Comparison of ENCODE assay signal across 16 cellular contexts in genomic region chr1:12521096-12521495, GRCh38.
"Had no signal": no experiment of that assay in that cellular context is flagged by ENCODE, and none has a peak within 500 bp of the region (broad histone marks: within the 10 kb centered on the region; RNA-seq: fewer than 3 reads in every experiment).

No MANE protein-coding gene starts in this region.

- H3K4me3 Mint-ChIP-seq: activated B cell treated with CpG ODN at 0.5 μM for 24 hours; activated CD4-positive, alpha-beta T cell treated with anti-CD3 and anti-CD28 coated beads, Interleukin-2, amount 10 ng/mL, durations not matched to agents 7 days and 5 days; natural killer cell treated with Interleukin-12 subunit alpha and Interleukin-12 subunit beta and Interleukin-15 and Interleukin-18, amount 100 ng/mL, for 72 hours; T-helper 17 cell had no signal

- H3K4me1 Mint-ChIP-seq: activated B cell treated with CpG ODN at 0.5 μM for 24 hours had no signal

- DNase-seq: activated B cell treated with CpG ODN at 0.5 μM for 24 hours; activated CD4-positive, alpha-beta T cell treated with anti-CD3 and anti-CD28 coated beads, Interleukin-2, amount 10 ng/mL, durations not matched to agents 7 days and 5 days; activated naive CD4-positive, alpha-beta T cell treated with anti-CD3 and anti-CD28 coated beads, Interleukin-2, amount 50 U/mL, for 16 hours; activated T-cell treated with anti-CD3 and anti-CD28 coated beads for 4 hours; aorta; dorsolateral prefrontal cortex; foreskin fibroblast; mammary epithelial cell; psoas muscle; stimulated activated CD4-positive, alpha-beta T cell treated with anti-CD3 and anti-CD28 coated beads, Interleukin-2, amount 100 ng/mL, for 24 hours; stimulated activated naive CD4-positive, alpha-beta T cell treated with Interleukin-2 at 50 U/mL for 16 hours; T-helper 17 cell; testis had no signal

- H3K27ac Mint-ChIP-seq: activated B cell treated with CpG ODN at 0.5 μM for 24 hours; activated CD4-positive, alpha-beta T cell treated with anti-CD3 and anti-CD28 coated beads, Interleukin-2, amount 10 ng/mL, durations not matched to agents 7 days and 5 days; T-helper 17 cell had no signal

- ATAC-seq: esophagus mucosa; natural killer cell treated with Interleukin-12 subunit alpha and Interleukin-12 subunit beta and Interleukin-15 and Interleukin-18, amount 100 ng/mL, for 72 hours; psoas muscle; right lobe of liver; T-helper 17 cell had no signal

- H3K36me3 Mint-ChIP-seq: natural killer cell treated with Interleukin-12 subunit alpha and Interleukin-12 subunit beta and Interleukin-15 and Interleukin-18, amount 100 ng/mL, for 72 hours had no signal

- H3K27me3 Mint-ChIP-seq: activated B cell treated with CpG ODN at 0.5 μM for 24 hours; activated CD4-positive, alpha-beta T cell treated with anti-CD3 and anti-CD28 coated beads, Interleukin-2, amount 10 ng/mL, durations not matched to agents 7 days and 5 days; natural killer cell treated with Interleukin-12 subunit alpha and Interleukin-12 subunit beta and Interleukin-15 and Interleukin-18, amount 100 ng/mL, for 72 hours; T-helper 17 cell had no signal

- H3K9me3 Mint-ChIP-seq: natural killer cell treated with Interleukin-12 subunit alpha and Interleukin-12 subunit beta and Interleukin-15 and Interleukin-18, amount 100 ng/mL, for 72 hours had no signal
